ENCODE assay signal across 1 cellular context in the genomic region with DNA sequence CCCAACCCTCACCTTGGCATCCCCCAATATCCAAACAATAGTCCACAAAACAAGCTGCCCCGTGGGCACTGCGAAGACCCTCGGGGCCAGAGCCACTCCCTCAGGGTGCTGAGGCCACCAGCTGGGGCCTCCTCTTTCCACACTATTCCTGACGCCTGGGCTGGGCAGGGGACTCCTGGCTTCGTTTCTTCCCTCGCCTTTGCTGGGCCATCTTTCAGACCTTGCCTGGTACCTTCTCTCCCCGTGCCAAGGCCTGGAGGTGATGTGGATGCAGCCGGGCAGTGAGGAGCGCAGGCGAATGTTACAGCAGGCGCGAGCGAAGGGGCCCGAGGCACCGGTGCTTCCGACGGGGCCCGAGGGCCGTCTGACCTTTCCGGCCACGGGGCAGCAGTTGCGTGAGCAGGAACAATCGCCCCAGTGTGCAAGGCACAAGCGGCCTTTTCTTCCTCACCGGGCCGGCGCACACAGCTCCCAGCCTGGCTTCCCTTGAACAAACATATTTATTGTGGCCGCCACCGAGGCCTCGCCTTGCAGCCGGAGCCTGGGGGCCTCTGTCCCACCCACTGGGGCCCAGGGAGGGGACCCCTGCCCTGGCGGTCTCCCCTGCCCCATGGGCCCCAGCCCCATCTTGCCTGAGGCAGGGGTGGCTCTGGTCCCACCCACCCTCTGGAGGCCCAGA.
TF ChIP-seq lines count a peak whose summit lies in the region.

No MANE protein-coding gene starts in this region.

TF ChIP-seq in HepG2, 621 proteins besides CTCF, POLR2A, EP300 and RAD21 (continued from another document):
- TF ChIP-seq, protein P1, sequence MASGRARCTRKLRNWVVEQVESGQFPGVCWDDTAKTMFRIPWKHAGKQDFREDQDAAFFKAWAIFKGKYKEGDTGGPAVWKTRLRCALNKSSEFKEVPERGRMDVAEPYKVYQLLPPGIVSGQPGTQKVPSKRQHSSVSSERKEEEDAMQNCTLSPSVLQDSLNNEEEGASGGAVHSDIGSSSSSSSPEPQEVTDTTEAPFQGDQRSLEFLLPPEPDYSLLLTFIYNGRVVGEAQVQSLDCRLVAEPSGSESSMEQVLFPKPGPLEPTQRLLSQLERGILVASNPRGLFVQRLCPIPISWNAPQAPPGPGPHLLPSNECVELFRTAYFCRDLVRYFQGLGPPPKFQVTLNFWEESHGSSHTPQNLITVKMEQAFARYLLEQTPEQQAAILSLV (CRISPR knock-in tag; IDR thresholded peaks at IDR 0.05; ENCODE audit: borderline replicate concordance): peak; percentile 64; the same call in 1 of the 2 replicates
- TF ChIP-seq RXRA (CRISPR knock-in tag; IDR thresholded peaks at IDR 0.05) (peak; percentile 96), ZMAT5 (CRISPR knock-in tag; IDR thresholded peaks at IDR 0.05; ENCODE audit: borderline replicate concordance, low read depth) (no peak), ZBTB14 (CRISPR knock-in tag; IDR thresholded peaks at IDR 0.05) (no peak), ZFX (CRISPR knock-in tag; IDR thresholded peaks at IDR 0.05; ENCODE audit: low read depth) (peak; percentile 93), TARDBP (CRISPR knock-in tag; IDR thresholded peaks at IDR 0.05) (no peak; the same call in 1 of the 2 replicates), HOXA9 (CRISPR knock-in tag; IDR thresholded peaks at IDR 0.05; ENCODE audit: borderline replicate concordance) (peak; percentile 30; the same call in 1 of the 2 replicates), MAFK (conservative IDR thresholded peaks at IDR 0.05 in 1 of 2, IDR thresholded peaks at IDR 0.05 in 1 of 2; ENCODE audit: low read length in 2 of 2) (no peak), ZNF784 (CRISPR knock-in tag; IDR thresholded peaks at IDR 0.05; ENCODE audit: borderline replicate concordance) (peak; percentile 49; the same call in 1 of the 2 replicates), RBM39 (IDR thresholded peaks at IDR 0.05; ENCODE audit: low read depth, low read length, poor library complexity, severe bottlenecking) (peak; percentile 57), SATB2 (CRISPR knock-in tag; IDR thresholded peaks at IDR 0.05) (peak; percentile 92; the same call in 1 of the 2 replicates), REST (IDR thresholded peaks at IDR 0.05; ENCODE audit: borderline replicate concordance in 1 of 2, low read depth in 1 of 2, low read length in 2 of 2) (no peak), ZNF720 (CRISPR knock-in tag; IDR thresholded peaks at IDR 0.05) (no peak), NFE2 (CRISPR knock-in tag; IDR thresholded peaks at IDR 0.05) (no peak), PLRG1 (conservative IDR thresholded peaks at IDR 0.05) (no peak), LCORL (IDR thresholded peaks at IDR 0.05) (no peak), LCORL (CRISPR knock-in tag; IDR thresholded peaks at IDR 0.05) (peak; percentile 89; the same call in 1 of the 2 replicates), PPARG (CRISPR knock-in tag; conservative IDR thresholded peaks at IDR 0.05) (peak; percentile 66), ETS1 (CRISPR knock-in tag; IDR thresholded peaks at IDR 0.05) (no peak), ZBTB26 (CRISPR knock-in tag; IDR thresholded peaks at IDR 0.05; ENCODE audit: borderline replicate concordance) (peak; percentile 66), IKZF4 (CRISPR knock-in tag; IDR thresholded peaks at IDR 0.05; ENCODE audit: borderline replicate concordance, low read depth, not compliant biosample characterization) (no peak), ZBTB44 (CRISPR knock-in tag; IDR thresholded peaks at IDR 0.05) (0 out of 2 replicates have a peak, but pooled peaks have one; percentile 24), PTBP1 (IDR thresholded peaks at IDR 0.05; ENCODE audit: low read depth, low read length, poor library complexity, severe bottlenecking) (peak; percentile 25), PCBP2 (optimal IDR thresholded peaks at IDR 0.05; ENCODE audit: low read depth, low read length, poor library complexity, severe bottlenecking) (no peak), ZFY (CRISPR knock-in tag; IDR thresholded peaks at IDR 0.05) (peak; percentile 93), NRL (CRISPR knock-in tag; IDR thresholded peaks at IDR 0.05; ENCODE audit: borderline replicate concordance) (no peak), ZFP37 (CRISPR knock-in tag; IDR thresholded peaks at IDR 0.05; ENCODE audit: borderline replicate concordance) (no peak), ATF3 (CRISPR knock-in tag; IDR thresholded peaks at IDR 0.05) (peak; percentile 85), FOXC1 (CRISPR knock-in tag; IDR thresholded peaks at IDR 0.05; ENCODE audit: borderline replicate concordance) (peak; percentile 69), ZNF772 (CRISPR knock-in tag; IDR thresholded peaks at IDR 0.05) (peak; percentile 81; the same call in 1 of the 2 replicates), ZNF326 (CRISPR knock-in tag; IDR thresholded peaks at IDR 0.05; ENCODE audit: borderline replicate concordance) (no peak), NFIC (IDR thresholded peaks at IDR 0.05; ENCODE audit: low read length) (no peak)
- TF ChIP-seq, protein P2, sequence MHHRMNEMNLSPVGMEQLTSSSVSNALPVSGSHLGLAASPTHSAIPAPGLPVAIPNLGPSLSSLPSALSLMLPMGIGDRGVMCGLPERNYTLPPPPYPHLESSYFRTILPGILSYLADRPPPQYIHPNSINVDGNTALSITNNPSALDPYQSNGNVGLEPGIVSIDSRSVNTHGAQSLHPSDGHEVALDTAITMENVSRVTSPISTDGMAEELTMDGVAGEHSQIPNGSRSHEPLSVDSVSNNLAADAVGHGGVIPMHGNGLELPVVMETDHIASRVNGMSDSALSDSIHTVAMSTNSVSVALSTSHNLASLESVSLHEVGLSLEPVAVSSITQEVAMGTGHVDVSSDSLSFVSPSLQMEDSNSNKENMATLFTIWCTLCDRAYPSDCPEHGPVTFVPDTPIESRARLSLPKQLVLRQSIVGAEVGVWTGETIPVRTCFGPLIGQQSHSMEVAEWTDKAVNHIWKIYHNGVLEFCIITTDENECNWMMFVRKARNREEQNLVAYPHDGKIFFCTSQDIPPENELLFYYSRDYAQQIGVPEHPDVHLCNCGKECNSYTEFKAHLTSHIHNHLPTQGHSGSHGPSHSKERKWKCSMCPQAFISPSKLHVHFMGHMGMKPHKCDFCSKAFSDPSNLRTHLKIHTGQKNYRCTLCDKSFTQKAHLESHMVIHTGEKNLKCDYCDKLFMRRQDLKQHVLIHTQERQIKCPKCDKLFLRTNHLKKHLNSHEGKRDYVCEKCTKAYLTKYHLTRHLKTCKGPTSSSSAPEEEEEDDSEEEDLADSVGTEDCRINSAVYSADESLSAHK (CRISPR knock-in tag; IDR thresholded peaks at IDR 0.05; ENCODE audit: borderline replicate concordance): no peak
- TF ChIP-seq, protein P3, sequence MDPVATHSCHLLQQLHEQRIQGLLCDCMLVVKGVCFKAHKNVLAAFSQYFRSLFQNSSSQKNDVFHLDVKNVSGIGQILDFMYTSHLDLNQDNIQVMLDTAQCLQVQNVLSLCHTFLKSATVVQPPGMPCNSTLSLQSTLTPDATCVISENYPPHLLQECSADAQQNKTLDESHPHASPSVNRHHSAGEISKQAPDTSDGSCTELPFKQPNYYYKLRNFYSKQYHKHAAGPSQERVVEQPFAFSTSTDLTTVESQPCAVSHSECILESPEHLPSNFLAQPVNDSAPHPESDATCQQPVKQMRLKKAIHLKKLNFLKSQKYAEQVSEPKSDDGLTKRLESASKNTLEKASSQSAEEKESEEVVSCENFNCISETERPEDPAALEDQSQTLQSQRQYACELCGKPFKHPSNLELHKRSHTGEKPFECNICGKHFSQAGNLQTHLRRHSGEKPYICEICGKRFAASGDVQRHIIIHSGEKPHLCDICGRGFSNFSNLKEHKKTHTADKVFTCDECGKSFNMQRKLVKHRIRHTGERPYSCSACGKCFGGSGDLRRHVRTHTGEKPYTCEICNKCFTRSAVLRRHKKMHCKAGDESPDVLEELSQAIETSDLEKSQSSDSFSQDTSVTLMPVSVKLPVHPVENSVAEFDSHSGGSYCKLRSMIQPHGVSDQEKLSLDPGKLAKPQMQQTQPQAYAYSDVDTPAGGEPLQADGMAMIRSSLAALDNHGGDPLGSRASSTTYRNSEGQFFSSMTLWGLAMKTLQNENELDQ (CRISPR knock-in tag; IDR thresholded peaks at IDR 0.05; ENCODE audit: borderline replicate concordance): no peak
